14 cellular contexts compared by ENCODE assay signal in the genomic region with DNA sequence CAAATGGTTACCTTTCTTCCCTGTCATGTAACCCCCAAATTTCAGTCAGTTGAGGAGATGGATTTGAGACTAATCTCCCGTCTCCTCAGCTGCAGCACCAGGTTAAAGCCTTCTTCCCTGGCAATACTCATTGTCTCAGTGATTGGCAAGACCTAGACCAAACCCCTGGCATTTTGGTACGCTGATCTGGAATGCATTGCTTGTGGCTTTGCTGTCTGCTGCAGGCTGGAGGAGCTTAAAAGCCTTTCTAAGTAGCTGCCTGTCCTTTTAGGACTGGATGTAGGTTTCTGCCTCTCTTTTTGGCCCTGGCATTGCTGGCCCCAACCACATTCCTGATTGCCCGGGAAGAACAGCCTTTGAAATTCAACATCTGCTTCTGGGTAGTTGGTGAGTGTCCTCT.
DNase-seq lines count a peak whose midpoint lies in the region; ATAC-seq, FAIRE-seq and TF ChIP-seq lines count a peak whose summit lies in the region.
"Had no signal": no experiment of that assay in that cellular context is flagged by ENCODE, and none has a peak within 500 bp of the region (broad histone marks: within the 10 kb centered on the region; RNA-seq: fewer than 3 reads in every experiment).

No MANE protein-coding gene starts in this region.

- peaks cover 2% of the 10 kb centered on the region for H3K9me3 Mint-ChIP-seq in CD4-positive, alpha-beta T cell

- H2BK15ac ChIP-seq in H1 (ENCODE audit: low read length) = no peak overlapping the region

- H3K18ac ChIP-seq in H1 (ENCODE audit: extremely low read depth, low read length) = no peak overlapping the region

- H3K36me3 ChIP-seq in H1 (ENCODE audit: control insufficient read depth in 2 of 4, insufficient read depth in 4 of 4, low read length in 3 of 4) = no peaks in the 10 kb centered on the region; a peak in 1 of 8 replicates
- no peaks in the 10 kb centered on the region for H3K36me3 ChIP-seq in psoas muscle (ENCODE audit: insufficient read depth in 1 of 2, low read depth in 1 of 2)

- H3K27ac Mint-ChIP-seq in CD4-positive, alpha-beta T cell = no peak overlapping the region
- H3K27ac Mint-ChIP-seq: CD8-positive, alpha-beta T cell had no signal

- DNase-seq in Right ventricle myocardium inferior (ENCODE audit: missing footprints) (no peak), cardiac septum (ENCODE audit: low spot score) (no peak), H1 (ENCODE audit: low read depth in 1 of 2, low spot score in 2 of 2) (no peak), psoas muscle (no peak), OCI-M2 (lab: John Stamatoyannopoulos, UW; ENCODE audit: unreplicated experiment) (no peak), NCI-H146 treated with DMSO at 0.1 percent for 48 hours (lab: John Stamatoyannopoulos, UW; ENCODE audit: unreplicated experiment) (no peak)
- no peak for DNase-seq in CD4-positive, alpha-beta T cell
- DNase-seq in activated CD4-positive, alpha-beta T cell treated with anti-CD3 and anti-CD28 coated beads, Interleukin-2, amount 50 U/mL, for 1 hour = no peak
- DNase-seq: activated CD4-positive, alpha-beta T cell treated with anti-CD3 and anti-CD28 coated beads for 4 hours; activated gamma-delta T cell treated with Interleukin-2 at 50 U/mL for 16 hours; CD8-positive, alpha-beta T cell; NCI-H1930; nucleus accumbens; stimulated activated naive CD4-positive, alpha-beta T cell had no signal

- no peak overlapping the region for H4K91ac ChIP-seq in H1 (replicated peaks; ENCODE audit: insufficient read length, low read length)

- H3K56ac ChIP-seq in H1 (replicated peaks; ENCODE audit: insufficient read length, low read depth, low read length) = no peak overlapping the region

- H3K79me2 ChIP-seq in H1 (ENCODE audit: control insufficient read depth in 1 of 2, insufficient read depth in 2 of 2, low read length in 2 of 2) = no peaks in the 10 kb centered on the region

- no peaks in the 10 kb centered on the region for H3K23me2 ChIP-seq in H1 (ENCODE audit: low read depth, low read length)

- ATAC-seq in Right ventricle myocardium inferior (peak; percentile 76), psoas muscle (peak; percentile 29 to 47 (median 41))
- no peak for ATAC-seq in CD4-positive, alpha-beta T cell (ENCODE audit: poor library complexity)
- ATAC-seq: CD8-positive, alpha-beta T cell had no signal

- H4K20me1 ChIP-seq in H1 (replicated peaks in 1 of 2; ENCODE audit: control insufficient read depth in 1 of 2, insufficient read depth in 2 of 2, low read length in 2 of 2) = no peaks in the 10 kb centered on the region

- H3K27me3 ChIP-seq in H1 (replicated peaks in 1 of 4; ENCODE audit: control insufficient read depth in 3 of 4, extremely low read depth in 1 of 4, insufficient read depth in 3 of 4, low read length in 3 of 4) (no peaks in the 10 kb centered on the region), psoas muscle (ENCODE audit: insufficient read depth in 3 of 3, low read length in 2 of 3) (no peaks in the 10 kb centered on the region)
- no peaks in the 10 kb centered on the region for H3K27me3 ChIP-seq in CD4-positive, alpha-beta T cell (ENCODE audit: control insufficient read depth, insufficient read depth, low read length)

- H2BK120ac ChIP-seq in H1 (replicated peaks; ENCODE audit: low read depth, low read length) = no peak overlapping the region

- FAIRE-seq in H1 (lab: Jason Lieb, UNC) = no peak

- H3K79me1 ChIP-seq in H1 (ENCODE audit: low read depth, low read length) = no peaks in the 10 kb centered on the region

- H3K4me3 Mint-ChIP-seq in CD4-positive, alpha-beta T cell = no peak overlapping the region
- H3K4me3 Mint-ChIP-seq: CD8-positive, alpha-beta T cell had no signal

- H3K27ac ChIP-seq in H1 (ENCODE audit: low read depth, low read length) = no peak overlapping the region
- H3K27ac ChIP-seq in psoas muscle = peak overlapping the region; percentile 80
- H3K27ac ChIP-seq in CD4-positive, alpha-beta T cell (ENCODE audit: low read depth, low read length) = no peak overlapping the region

- H3K4me3 ChIP-seq in H1 (ENCODE audit: extremely low read depth in 1 of 4, insufficient read depth in 2 of 4, low read depth in 3 of 4, low read length in 4 of 4) = no peak overlapping the region
- peak overlapping the region; percentile 44 for H3K4me3 ChIP-seq in psoas muscle

- H3K4me1 ChIP-seq in H1 (replicated peaks in 1 of 4; ENCODE audit: control insufficient read depth in 3 of 4, insufficient read depth in 4 of 4, low read length in 3 of 4) = no peaks in the 10 kb centered on the region
- peaks cover 19% of the 10 kb centered on the region for H3K4me1 ChIP-seq in psoas muscle

- TF ChIP-seq CTCF in H1 (IDR thresholded peaks at IDR 0.05; ENCODE audit: control extremely low read depth in 1 of 3, insufficient read depth in 1 of 3, low read depth in 1 of 3, low read length in 3 of 3) (no peak), psoas muscle (IDR thresholded peaks at IDR 0.05) (no peak)
- no peak for TF ChIP-seq CTCF in CD4-positive, alpha-beta T cell (IDR thresholded peaks at IDR 0.05)

- POLR2A ChIA-PET in H1 (lab: Charles Lee; ENCODE audit: partially characterized antibody) = interaction anchor here (0.6 kb wide), 1 partner anchor 26 kb away, joined by 3 read pairs; no protein-coding TSS in a partner anchor
- POLR2A ChIA-PET in CD4-positive, alpha-beta T cell (lab: Charles Lee) = no interaction called here

- CTCF ChIA-PET in H1 (lab: Charles Lee; ENCODE audit: partially characterized antibody) = no interaction called here
- CTCF ChIA-PET in CD4-positive, alpha-beta T cell (lab: Charles Lee) = no interaction called here

- H2BK20ac ChIP-seq in H1 (ENCODE audit: low read length) = no peak overlapping the region

- no peak overlapping the region for H2BK5ac ChIP-seq in H1 (ENCODE audit: low read depth, low read length)

- WGBS in H1 (ENCODE audit: extremely low coverage in 1 of 2, insufficient coverage in 1 of 2, insufficient read length in 1 of 2, insufficient replicate concordance in 2 of 2, low coverage in 1 of 2, low lambda C conversion rate in 2 of 2, missing lambda C conversion rate in 1 of 2), 2 experiments = 93% methylated on average over 3 of the region's 3 CpGs; no CpG with 5 or more reads in 1 of the 2 experiments
- WGBS in psoas muscle, 3 donors = 34 to 48% (median 34%) methylated on average over 3 of the region's 3 CpGs

- no peak overlapping the region for H3K4me2 ChIP-seq in H1 (ENCODE audit: insufficient read depth in 1 of 2, low read depth in 2 of 2, low read length in 2 of 2)

- no peak for TF ChIP-seq EP300 in H1 (IDR thresholded peaks at IDR 0.05; ENCODE audit: borderline replicate concordance in 1 of 2, low read depth in 2 of 2, low read length in 2 of 2)

- no peak overlapping the region for H4K8ac ChIP-seq in H1 (ENCODE audit: extremely low read depth, insufficient read depth, low read length)

- H2BK12ac ChIP-seq in H1 (ENCODE audit: low read depth, low read length) = no peak overlapping the region

- TF ChIP-seq RAD21 in H1 (IDR thresholded peaks at IDR 0.05 in 1 of 2, conservative IDR thresholded peaks at IDR 0.05 in 1 of 2; ENCODE audit: low read depth in 2 of 2, low read length in 2 of 2) = no peak

- no peak overlapping the region for H4K5ac ChIP-seq in H1 (ENCODE audit: insufficient read length, low read depth, low read length)

- 0 out of 2 replicates have a peak overlapping the region, but pooled peaks have one; percentile 56 for H2AFZ ChIP-seq in H1 (ENCODE audit: low read length)

- no peaks in the 10 kb centered on the region for H3K36me3 Mint-ChIP-seq in CD4-positive, alpha-beta T cell (ENCODE audit: low read depth)
- H3K36me3 Mint-ChIP-seq: CD8-positive, alpha-beta T cell had no signal

- no peak for TF ChIP-seq POLR2A in H1 (IDR thresholded peaks at IDR 0.05; ENCODE audit: control extremely low read depth in 1 of 2, low read depth in 2 of 2, low read length in 2 of 2)

- peaks cover 8% of the 10 kb centered on the region for H3K4me1 Mint-ChIP-seq in CD4-positive, alpha-beta T cell (ENCODE audit: low read depth)

- no peak overlapping the region for H2AK5ac ChIP-seq in H1 (ENCODE audit: low read depth, low read length)

- no peak overlapping the region for H3K23ac ChIP-seq in H1 (ENCODE audit: insufficient read length)

- H3K27me3 Mint-ChIP-seq in CD4-positive, alpha-beta T cell = no peaks in the 10 kb centered on the region

- intact Hi-C loops in Right ventricle myocardium inferior (cut with DNase I) = loop anchor here (2.0 to 5.0 kb wide), 6 partner anchors 42 to 626 kb away; no protein-coding TSS in a partner anchor
- intact Hi-C loops in cardiac septum (cut with DNase I) = loop anchor here (10.0 kb wide), 2 partner anchors 238 to 628 kb away; no protein-coding TSS in a partner anchor
- intact Hi-C loops in psoas muscle (cut with DNase I) = no loop called here
- intact Hi-C loops in CD4-positive, alpha-beta T cell (cut with DNase I, micrococcal nuclease) = loop anchor here in 1 of 2 experiments (10.0 kb wide), 1 partner anchor 162 kb away; no protein-coding TSS in a partner anchor

- H3K9me3 ChIP-seq in H1 (ENCODE audit: insufficient read depth in 2 of 2, low read depth in 1 of 2, low read length in 1 of 2) (peaks cover 7 to 16% of the 10 kb centered on the region in 2 experiments), psoas muscle (peaks cover 2% of the 10 kb centered on the region)
- H3K9me3 ChIP-seq in CD4-positive, alpha-beta T cell (ENCODE audit: control insufficient read depth, low read length) = peaks cover 2% of the 10 kb centered on the region

- no peak overlapping the region for H3K4ac ChIP-seq in H1 (replicated peaks; ENCODE audit: insufficient read length, low read depth, low read length)

- H3K14ac ChIP-seq in H1 (ENCODE audit: insufficient read length) = no peak overlapping the region

- no peak overlapping the region for H3K9ac ChIP-seq in H1 (replicated peaks in 1 of 4; ENCODE audit: extremely low read depth in 1 of 4, low read depth in 3 of 4, low read length in 3 of 4)

TF ChIP-seq in H1, 55 proteins besides CTCF, POLR2A, EP300 and RAD21 (continues in another document):
- TF ChIP-seq, protein P1, sequence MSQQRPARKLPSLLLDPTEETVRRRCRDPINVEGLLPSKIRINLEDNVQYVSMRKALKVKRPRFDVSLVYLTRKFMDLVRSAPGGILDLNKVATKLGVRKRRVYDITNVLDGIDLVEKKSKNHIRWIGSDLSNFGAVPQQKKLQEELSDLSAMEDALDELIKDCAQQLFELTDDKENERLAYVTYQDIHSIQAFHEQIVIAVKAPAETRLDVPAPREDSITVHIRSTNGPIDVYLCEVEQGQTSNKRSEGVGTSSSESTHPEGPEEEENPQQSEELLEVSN (IDR thresholded peaks at IDR 0.05) = no peak
- TF ChIP-seq NRF1 (IDR thresholded peaks at IDR 0.05; ENCODE audit: low read depth, low read length) (no peak), CHD1 (IDR thresholded peaks at IDR 0.05; ENCODE audit: low read depth, low read length) (no peak), TAF7 (optimal IDR thresholded peaks at IDR 0.05; ENCODE audit: borderline replicate concordance, low read depth, low read length) (no peak), RNF2 (IDR thresholded peaks at IDR 0.05; ENCODE audit: borderline replicate concordance, low read depth, low read length, missing control alignments, poor library complexity, severe bottlenecking) (no peak), MAFK (IDR thresholded peaks at IDR 0.05; ENCODE audit: low read depth, low read length) (no peak), TCF12 (IDR thresholded peaks at IDR 0.05; ENCODE audit: low read depth, low read length) (no peak), ASH2L (IDR thresholded peaks at IDR 0.05; ENCODE audit: low read length) (no peak)

Comparison
In these comparisons a context has a peak if more than half of its experiments do, and no peak if none do; other contexts are left out.
1. intact Hi-C loops: an anchor here in Right ventricle myocardium inferior (2.0 to 5.0 kb wide) and cardiac septum (10.0 kb wide); none called in psoas muscle.